Comparison of ENCODE assay signal across 19 cellular contexts in the genomic region with DNA sequence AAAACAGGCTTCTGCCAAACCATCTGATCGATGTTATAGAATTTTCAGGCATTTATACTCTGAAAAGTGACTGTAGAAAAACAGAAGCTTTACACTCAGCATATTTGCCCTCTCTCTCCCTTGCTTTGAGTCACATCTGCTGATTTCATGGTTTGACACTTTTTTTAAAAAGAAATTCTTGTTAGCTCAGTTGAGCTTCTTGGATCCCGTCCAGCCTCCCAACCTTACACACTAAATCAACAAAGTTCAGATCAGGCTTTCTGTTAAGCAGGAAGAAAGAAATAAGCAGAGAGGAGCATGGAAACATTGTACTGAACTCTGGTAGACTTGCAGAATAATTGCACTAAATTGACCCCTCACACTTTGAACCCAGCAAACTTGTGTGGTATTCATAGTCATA.
DNase-seq lines count a peak whose midpoint lies in the region; ATAC-seq and TF ChIP-seq lines count a peak whose summit lies in the region.
"Had no signal": no experiment of that assay in that cellular context is flagged by ENCODE, and none has a peak within 500 bp of the region (broad histone marks: within the 10 kb centered on the region; RNA-seq: fewer than 3 reads in every experiment).

No MANE protein-coding gene starts in this region.

- H3K36me3 ChIP-seq in aorta (ENCODE audit: control insufficient read depth in 1 of 2, insufficient read depth in 2 of 2, low read length in 1 of 2) (no peaks in the 10 kb centered on the region), psoas muscle (ENCODE audit: insufficient read depth in 1 of 2, low read depth in 1 of 2) (no peaks in the 10 kb centered on the region)
- H3K36me3 ChIP-seq: heart right ventricle, lower lobe of right lung, upper lobe of left lung had no signal

- ATAC-seq in aorta (ENCODE audit: low FRiP score) = no peak
- ATAC-seq in psoas muscle = no peak
- ATAC-seq: esophagus mucosa; GM23338; heart right ventricle; lower lobe of right lung; natural killer cell; stimulated activated effector memory CD8-positive, alpha-beta T cell treated with anti-CD3 and anti-CD28 coated beads, Interleukin-12 subunit alpha, Interleukin-12 subunit beta, amount 100 ng/mL, for 72 hours had no signal

- no peak overlapping the region for H3K4me3 ChIP-seq in aorta (ENCODE audit: low read length in 2 of 2)
- H3K4me3 ChIP-seq in psoas muscle = no peak overlapping the region
- H3K4me3 ChIP-seq: GM23338, heart right ventricle, lower lobe of right lung, upper lobe of left lung had no signal

- TF ChIP-seq CTCF in VCaP (conservative IDR thresholded peaks at IDR 0.05) (no peak), psoas muscle (IDR thresholded peaks at IDR 0.05) (no peak)

- H3K27ac ChIP-seq in VCaP (peak overlapping the region; percentile 18; the same call in 1 of the 2 replicates), aorta (ENCODE audit: low read depth in 1 of 2, low read length in 2 of 2) (no peak overlapping the region), psoas muscle (no peak overlapping the region)
- H3K27ac ChIP-seq: heart right ventricle, lower lobe of right lung, upper lobe of left lung had no signal

- H3K9me3 ChIP-seq in aorta (ENCODE audit: control insufficient read depth, low read length) = no peaks in the 10 kb centered on the region
- H3K9me3 ChIP-seq in psoas muscle = no peaks in the 10 kb centered on the region
- H3K9me3 ChIP-seq: heart right ventricle, lower lobe of right lung, upper lobe of left lung had no signal

- H3K4me1 ChIP-seq in aorta (ENCODE audit: control insufficient read depth in 1 of 2, insufficient read depth in 2 of 2, low read length in 2 of 2) (no peaks in the 10 kb centered on the region), psoas muscle (no peaks in the 10 kb centered on the region)
- H3K4me1 ChIP-seq: heart right ventricle, lower lobe of right lung, upper lobe of left lung had no signal

- intact Hi-C loops in aorta (cut with DNase I) = no loop called here
- intact Hi-C loops in psoas muscle (cut with DNase I) = no loop called here

- 0 to 1% methylated on average over 2 of the region's 2 CpGs for WGBS in aorta, 2 donors
- 6 to 9% (median 8%) methylated on average over 2 of the region's 2 CpGs for WGBS in psoas muscle, 3 donors

- no peaks in the 10 kb centered on the region for H3K27me3 ChIP-seq in aorta (ENCODE audit: control insufficient read depth in 1 of 2, insufficient read depth in 2 of 2, low read length in 1 of 2)
- H3K27me3 ChIP-seq in psoas muscle (ENCODE audit: insufficient read depth in 3 of 3, low read length in 2 of 3) = no peaks in the 10 kb centered on the region
- H3K27me3 ChIP-seq: heart right ventricle, upper lobe of left lung had no signal

- DNase-seq in NCI-H748 (lab: John Stamatoyannopoulos, UW; ENCODE audit: unreplicated experiment) (peak; percentile 52), NCI-H748 treated with DMSO at 0.1 percent for 48 hours (lab: John Stamatoyannopoulos, UW) (no peak), kidney tubule cell (ENCODE audit: low spot score) (peak; percentile 48), aorta (peak; percentile 53 to 64), NOMO-1 treated with DMSO at 0.1 percent for 48 hours (lab: John Stamatoyannopoulos, UW; ENCODE audit: unreplicated experiment) (no peak), psoas muscle (no peak), NCI-H2107 treated with DMSO at 0.1 percent for 48 hours (lab: John Stamatoyannopoulos, UW; ENCODE audit: unreplicated experiment) (no peak)
- DNase-seq: activated CD4-positive, alpha-beta T cell treated with anti-CD3 and anti-CD28 coated beads for 48 hours; activated T-cell treated with anti-CD3 and anti-CD28 coated beads, Interleukin-2, amount 50 U/mL, for 48 hours; heart right ventricle; lower lobe of right lung; natural killer cell; Right ventricle myocardium superior; stimulated activated CD4-positive, alpha-beta T cell treated with anti-CD3 and anti-CD28 coated beads, Interleukin-4, amount 100 ng/mL, for 4 hours; upper lobe of left lung had no signal

Comparison
In these comparisons a context has a peak if more than half of its experiments do, and no peak if none do; other contexts are left out.
1. DNase-seq: peak in NCI-H748 (single experiment), kidney tubule cell (single experiment) and aorta (2 of 2); none in NCI-H748 treated with DMSO at 0.1 percent for 48 hours (single experiment), NOMO-1 treated with DMSO at 0.1 percent for 48 hours (single experiment), psoas muscle (0 of 2) and NCI-H2107 treated with DMSO at 0.1 percent for 48 hours (single experiment).